In the genomic region with DNA sequence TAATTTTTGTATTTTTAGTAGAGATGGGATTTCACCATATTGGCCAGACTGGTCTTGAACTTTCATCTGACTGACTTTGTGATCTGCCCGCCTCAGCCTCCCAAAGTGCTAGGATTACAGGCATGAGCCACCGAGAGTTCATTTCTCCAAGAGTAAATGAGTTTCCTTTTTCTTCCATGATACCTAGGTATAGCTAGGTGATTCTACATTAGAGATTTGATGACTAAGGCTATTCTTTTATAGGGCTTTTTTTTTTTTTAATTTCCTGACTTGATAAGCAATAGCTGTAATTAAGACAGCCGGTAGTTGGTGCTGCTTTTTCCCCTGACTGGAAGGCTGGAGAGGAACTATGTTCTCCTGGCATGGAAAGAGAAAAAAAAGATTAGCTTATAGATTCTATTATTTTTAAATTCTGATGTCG, we compare ENCODE assay signal across 14 cellular contexts. TPM values are rescaled to one million over a fixed set of nuclear protein-coding genes. Genes with fewer than 3 reads are reported as not detected.
A peak's percentile ranks its signal among the peaks of the same experiment; 100 is the strongest.
DNase-seq lines count a peak whose midpoint lies in the region; ATAC-seq, FAIRE-seq and TF ChIP-seq lines count a peak whose summit lies in the region.
"Had no signal": no experiment of that assay in that cellular context is flagged by ENCODE, and none has a peak within 500 bp of the region (broad histone marks: within the 10 kb centered on the region; RNA-seq: fewer than 3 reads in every experiment).

No MANE protein-coding gene starts in this region.

- TF ChIP-seq POLR2A in spleen (IDR thresholded peaks at IDR 0.05): no peak

- DNase-seq in activated T-cell treated with anti-CD3 and anti-CD28 coated beads, Interleukin-2, amount 50 U/mL, for 4 hours: no peak
- DNase-seq in activated T-cell treated with anti-CD3 and anti-CD28 coated beads, Interleukin-2, amount 50 U/mL, for 72 hours: no peak
- DNase-seq in mammary epithelial cell (no peak), keratinocyte (ENCODE audit: low read depth, low spot score) (no peak), spleen (no peak), T-helper 17 cell (no peak)
- DNase-seq in activated naive CD4-positive, alpha-beta T cell treated with Interleukin-2 at 50 U/mL for 16 hours: no peak
- DNase-seq: activated CD4-positive, alpha-beta T cell treated with anti-CD3 and anti-CD28 coated beads, Interleukin-2, amount 50 U/mL, for 4 hours; effector CD8-positive, alpha-beta T cell; head of caudate nucleus; NCI-H1694 treated with DMSO at 0.1 percent for 48 hours; NCI-H526 treated with DMSO at 0.1 percent for 48 hours had no signal

- in situ Hi-C loops in mammary epithelial cell (cut with MboI; ENCODE audit: low sequenced_read_pairs in 2 of 2): no loop called here

- peaks cover 4% of the 10 kb centered on the region for H3K9me1 ChIP-seq in keratinocyte (ENCODE audit: control insufficient read depth, extremely low read depth, insufficient read depth, low read length)

- no peak for TF ChIP-seq CTCF in mammary epithelial cell (conservative IDR thresholded peaks at IDR 0.05 in 1 of 2, IDR thresholded peaks at IDR 0.05 in 1 of 2; ENCODE audit: extremely low read depth in 1 of 2, insufficient read depth in 1 of 2, low read depth in 1 of 2, low read length in 2 of 2)
- TF ChIP-seq CTCF in keratinocyte (optimal IDR thresholded peaks at IDR 0.05 in 1 of 3, IDR thresholded peaks at IDR 0.05 in 1 of 3, conservative IDR thresholded peaks at IDR 0.05 in 1 of 3; ENCODE audit: extremely low read depth in 1 of 3, insufficient read depth in 2 of 3, low read length in 3 of 3): no peak
- peak in 1 of 11 experiments; percentile 7 for TF ChIP-seq CTCF in spleen (IDR thresholded peaks at IDR 0.05 in 8 of 11, conservative IDR thresholded peaks at IDR 0.05 in 3 of 11)

- no peak overlapping the region for H3K27ac Mint-ChIP-seq in activated T-cell treated with anti-CD3 and anti-CD28 coated beads, Interleukin-2, amount 50 U/mL, for 72 hours
- H3K27ac Mint-ChIP-seq in T-helper 17 cell: no peak overlapping the region

- no peaks in the 10 kb centered on the region for H3K36me3 Mint-ChIP-seq in activated T-cell treated with anti-CD3 and anti-CD28 coated beads, Interleukin-2, amount 50 U/mL, for 4 hours (ENCODE audit: insufficient read depth)
- H3K36me3 Mint-ChIP-seq in activated T-cell treated with anti-CD3 and anti-CD28 coated beads, Interleukin-2, amount 50 U/mL, for 72 hours (ENCODE audit: insufficient read depth in 2 of 2): no peaks in the 10 kb centered on the region
- H3K36me3 Mint-ChIP-seq in T-helper 17 cell (ENCODE audit: low read depth): no peaks in the 10 kb centered on the region

- peaks cover 58% of the 10 kb centered on the region for H3K4me1 ChIP-seq in mammary epithelial cell (ENCODE audit: insufficient read depth, low read length)
- H3K4me1 ChIP-seq in keratinocyte (ENCODE audit: control insufficient read depth, extremely low read depth, insufficient read depth, low read length): peaks cover 43% of the 10 kb centered on the region
- H3K4me1 ChIP-seq in spleen: peaks cover 12 to 87% (median 69%) of the 10 kb centered on the region in 6 donors

- intact Hi-C loops in mammary epithelial cell (cut with micrococcal nuclease): no loop called here
- intact Hi-C loops in spleen (cut with DNase I; ENCODE audit: low total_unique reads): no loop called here

- H2AFZ ChIP-seq in mammary epithelial cell (ENCODE audit: low read depth, low read length): no peak overlapping the region
- no peak overlapping the region for H2AFZ ChIP-seq in keratinocyte (ENCODE audit: control insufficient read depth, low read length)

- TSS peak; percentile 0 for BruUV-seq in mammary epithelial cell (replicated peaks; lab: Mats Ljungman, UMichigan)

- no peak for FAIRE-seq in keratinocyte (lab: Jason Lieb, UNC)

- dilution Hi-C loops in mammary epithelial cell (cut with HindIII; ENCODE audit: low sequenced_read_pairs) (no loop called here), keratinocyte (cut with MboI; ENCODE audit: extremely low pct_ligation_motif_present, low sequenced_read_pairs) (no loop called here)

- H3K4me3 ChIP-seq in mammary epithelial cell (replicated peaks in 1 of 3; ENCODE audit: insufficient read depth in 1 of 3, low read depth in 2 of 3, low read length in 3 of 3): peak overlapping the region in 2 of 3 experiments; percentile 21 to 38
- peak overlapping the region; percentile 11 to 74 (median 18) for H3K4me3 ChIP-seq in keratinocyte (ENCODE audit: control insufficient read depth in 2 of 3, extremely low read depth in 1 of 3, insufficient read depth in 2 of 3, low read depth in 1 of 3, low read length in 3 of 3)
- H3K4me3 ChIP-seq in spleen: peak overlapping the region in 5 of 8 donors; percentile 0 to 97 (median 89)

- H3K9me3 Mint-ChIP-seq in activated T-cell treated with anti-CD3 and anti-CD28 coated beads, Interleukin-2, amount 50 U/mL, for 4 hours: no peaks in the 10 kb centered on the region
- no peaks in the 10 kb centered on the region for H3K9me3 Mint-ChIP-seq in activated T-cell treated with anti-CD3 and anti-CD28 coated beads, Interleukin-2, amount 50 U/mL, for 72 hours

- H3K4me1 Mint-ChIP-seq in activated T-cell treated with anti-CD3 and anti-CD28 coated beads, Interleukin-2, amount 50 U/mL, for 4 hours (ENCODE audit: low read depth): peaks cover 40% of the 10 kb centered on the region
- H3K4me1 Mint-ChIP-seq in activated T-cell treated with anti-CD3 and anti-CD28 coated beads, Interleukin-2, amount 50 U/mL, for 72 hours (ENCODE audit: low read depth): peaks cover 51% of the 10 kb centered on the region
- peaks cover 32% of the 10 kb centered on the region for H3K4me1 Mint-ChIP-seq in T-helper 17 cell

- peak overlapping the region; percentile 97 for H3K4me2 ChIP-seq in mammary epithelial cell (ENCODE audit: insufficient read depth, low read depth, low read length)
- peak overlapping the region; percentile 94 for H3K4me2 ChIP-seq in keratinocyte (ENCODE audit: control insufficient read depth, extremely low read depth, insufficient read depth, low read depth, low read length)
- H3K4me2 ChIP-seq: KMS-11 had no signal

- CTCF ChIA-PET in mammary epithelial cell (lab: Charles Lee; ENCODE audit: low non-redundant PET): no interaction called here

- H3K36me3 ChIP-seq in mammary epithelial cell (ENCODE audit: insufficient read depth, low read length) (peaks cover 5% of the 10 kb centered on the region), keratinocyte (ENCODE audit: control insufficient read depth in 2 of 2, extremely low read depth in 1 of 2, insufficient read depth in 2 of 2, low read length in 2 of 2) (peaks cover 0 to 2% of the 10 kb centered on the region in 2 experiments), spleen (no peaks in the 10 kb centered on the region)

- no peaks in the 10 kb centered on the region for H3K27me3 ChIP-seq in mammary epithelial cell (ENCODE audit: insufficient read depth, low read length)
- H3K27me3 ChIP-seq in keratinocyte (ENCODE audit: control insufficient read depth, extremely low read depth, insufficient read depth, low read length): no peaks in the 10 kb centered on the region
- H3K27me3 ChIP-seq in spleen (replicated peaks in 1 of 7): no peaks in the 10 kb centered on the region

- peak overlapping the region; percentile 35 for H3K27ac ChIP-seq in mammary epithelial cell (ENCODE audit: insufficient read depth, low read depth, low read length)
- peak overlapping the region; percentile 51 for H3K27ac ChIP-seq in keratinocyte (ENCODE audit: control insufficient read depth, insufficient read depth, low read length)
- peak overlapping the region in 6 of 8 donors; percentile 40 to 99 (median 96) for H3K27ac ChIP-seq in spleen
- H3K27ac ChIP-seq: KMS-11 had no signal

- no peak for ATAC-seq in activated T-cell treated with anti-CD3 and anti-CD28 coated beads, Interleukin-2, amount 50 U/mL, for 4 hours
- ATAC-seq in activated T-cell treated with anti-CD3 and anti-CD28 coated beads, Interleukin-2, amount 50 U/mL, for 72 hours (replicated peaks in 1 of 2): no peak
- ATAC-seq in HG02588 (IDR thresholded peaks at IDR 0.05; ENCODE audit: unreplicated experiment) (no peak), T-helper 17 cell (no peak)

- H3K9me3 ChIP-seq in mammary epithelial cell (replicated peaks; ENCODE audit: insufficient read depth, low read length): no peaks in the 10 kb centered on the region
- H3K9me3 ChIP-seq in keratinocyte (ENCODE audit: control insufficient read depth, low read depth, low read length): no peaks in the 10 kb centered on the region
- no peaks in the 10 kb centered on the region for H3K9me3 ChIP-seq in spleen
- no peaks in the 10 kb centered on the region for H3K9me3 ChIP-seq in T-helper 17 cell (ENCODE audit: control insufficient read depth, low read length, poor library complexity, severe bottlenecking)

- H4K20me1 ChIP-seq in mammary epithelial cell (ENCODE audit: insufficient read depth, low read length) (peaks cover 7% of the 10 kb centered on the region), keratinocyte (ENCODE audit: control insufficient read depth, extremely low read depth, insufficient read depth, low read length) (peaks cover 20% of the 10 kb centered on the region)

- no peaks in the 10 kb centered on the region for H3K27me3 Mint-ChIP-seq in activated T-cell treated with anti-CD3 and anti-CD28 coated beads, Interleukin-2, amount 50 U/mL, for 4 hours (ENCODE audit: low read depth)
- H3K27me3 Mint-ChIP-seq in activated T-cell treated with anti-CD3 and anti-CD28 coated beads, Interleukin-2, amount 50 U/mL, for 72 hours (ENCODE audit: low read depth): no peaks in the 10 kb centered on the region
- no peaks in the 10 kb centered on the region for H3K27me3 Mint-ChIP-seq in T-helper 17 cell

- H3K9ac ChIP-seq in mammary epithelial cell (ENCODE audit: insufficient read depth, low read length) (peak overlapping the region; percentile 27), keratinocyte (ENCODE audit: control insufficient read depth, extremely low read depth, insufficient read depth, low read length) (no peak overlapping the region)
- H3K9ac ChIP-seq: KMS-11 had no signal

- WGBS in mammary epithelial cell (ENCODE audit: low coverage, missing lambda C conversion rate): 100% methylated on average over 4 of the region's 4 CpGs
- WGBS in spleen, 5 donors: 66 to 76% (median 72%) methylated on average over 4 of the region's 4 CpGs

- H3K79me2 ChIP-seq in mammary epithelial cell (ENCODE audit: insufficient read depth, low read length) (peaks cover 87% of the 10 kb centered on the region), keratinocyte (ENCODE audit: control insufficient read depth, insufficient read depth, low read length) (peaks cover 77% of the 10 kb centered on the region)

- H3K4me3 Mint-ChIP-seq in activated T-cell treated with anti-CD3 and anti-CD28 coated beads, Interleukin-2, amount 50 U/mL, for 4 hours: peak overlapping the region; percentile 21
- no peak overlapping the region for H3K4me3 Mint-ChIP-seq in activated T-cell treated with anti-CD3 and anti-CD28 coated beads, Interleukin-2, amount 50 U/mL, for 72 hours
- no peak overlapping the region for H3K4me3 Mint-ChIP-seq in T-helper 17 cell

RNA-seq across cellular contexts. Expression of gene PTPN12, which starts 3.3 kb away (rescaled TPM):
- total RNA-seq in activated T-cell treated with anti-CD3 and anti-CD28 coated beads, Interleukin-2, amount 50 U/mL, for 4 hours: 1 to 10 TPM; 5.9 to 10.0 (median 7.2) TPM
- 10 to 100 TPM; 10.5 to 11.1 TPM for total RNA-seq in activated T-cell treated with anti-CD3 and anti-CD28 coated beads, Interleukin-2, amount 50 U/mL, for 72 hours
- total RNA-seq in mammary epithelial cell: 100 to 1,000 TPM in 1 of 2 donors, 10 to 100 TPM in 1; 71.0 to 102 TPM
- 39.4 TPM for polyA plus RNA-seq in mammary epithelial cell
- 149 TPM for polyA minus RNA-seq in mammary epithelial cell
- 46.9 to 61.1 TPM (median 53.1 TPM) in 3 replicates for polyA plus RNA-seq in keratinocyte
- polyA plus RNA-seq in keratinocyte (2011; ENCODE audit: low read depth): 136 TPM
- 36.6 and 72.4 TPM in 2 replicates for polyA plus RNA-seq in keratinocyte (2011; cell fraction: cytosol; rRNA removed)
- 80.9 and 83.7 TPM in 2 replicates for polyA plus RNA-seq in keratinocyte (2011; cell fraction: nucleus; rRNA removed)
- 52.7 and 58.2 TPM in 2 replicates for polyA plus RNA-seq in keratinocyte (2012; ENCODE audit: low replicate concordance)
- polyA minus RNA-seq in keratinocyte: 33.2 to 101 TPM (median 77.0 TPM) in 3 replicates
- polyA minus RNA-seq in keratinocyte (2011; cell fraction: cytosol; rRNA and poly(A)+ RNA removed): 23.8 TPM
- polyA minus RNA-seq in keratinocyte (2011; cell fraction: nucleus; rRNA and poly(A)+ RNA removed): 47.2 and 112 TPM in 2 replicates
- total RNA-seq in spleen: 100 to 1,000 TPM in 6 of 7 donors, 10 to 100 TPM in 1; 78.9 to 183 (median 135) TPM
- polyA plus RNA-seq in spleen: 10 to 100 TPM; 32.1 to 53.5 (median 36.6) TPM
- 10 to 100 TPM; 15.5 to 70.8 TPM for total RNA-seq in T-helper 17 cell

Comparison
In these comparisons a context has a peak if more than half of its experiments do, and no peak if none do; other contexts are left out.
1. H3K27ac ChIP-seq: peak in every context shown above with its lines; median percentile 96 in spleen; 51 in keratinocyte; 35 in mammary epithelial cell.
2. H3K4me3 ChIP-seq: peak in every context shown above with its lines; median percentile 89 in spleen; 30 in mammary epithelial cell; 18 in keratinocyte.